Comparison of ENCODE assay signal across 9 cellular contexts in the genomic region with DNA sequence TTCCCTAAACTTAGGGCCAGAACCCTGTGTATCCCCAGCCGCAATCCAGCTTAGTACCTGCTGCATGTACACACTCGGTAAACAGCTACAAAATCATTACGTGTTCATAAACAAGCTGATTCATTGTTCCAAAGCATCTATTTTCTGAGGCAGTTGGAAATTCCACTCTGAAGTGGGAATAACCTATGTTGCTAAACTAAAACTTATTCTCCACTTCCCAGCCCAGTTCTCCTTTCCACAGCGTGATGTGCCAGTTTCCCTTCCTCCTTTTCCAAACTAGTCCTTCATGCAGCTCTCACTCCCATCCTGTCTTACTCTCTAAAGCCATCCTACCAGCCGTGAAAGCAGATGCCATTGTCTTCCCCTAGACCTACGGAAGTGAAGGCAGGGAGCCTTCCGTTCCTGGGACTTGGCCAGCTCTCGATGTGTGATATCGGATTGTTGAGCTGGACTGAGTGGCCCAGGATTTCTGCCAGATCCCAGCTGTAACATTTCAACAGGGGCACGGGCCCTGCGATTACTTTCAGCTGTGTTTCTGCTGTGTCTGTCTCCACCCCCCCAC.
DNase-seq lines count a peak whose midpoint lies in the region; ATAC-seq, FAIRE-seq and TF ChIP-seq lines count a peak whose summit lies in the region.
"Had no signal": no experiment of that assay in that cellular context is flagged by ENCODE, and none has a peak within 500 bp of the region (broad histone marks: within the 10 kb centered on the region; RNA-seq: fewer than 3 reads in every experiment).

No MANE protein-coding gene starts in this region.

- H3K36me3 ChIP-seq in liver (ENCODE audit: control insufficient read depth in 4 of 4, insufficient read depth in 3 of 4, low read depth in 1 of 4, low read length in 3 of 4) (no peaks in the 10 kb centered on the region), HepG2 (replicated peaks in 1 of 2; ENCODE audit: control insufficient read depth in 1 of 2, insufficient read depth in 2 of 2, low read length in 2 of 2) (peaks cover 19 to 51% of the 10 kb centered on the region in 2 experiments), fibroblast of lung (ENCODE audit: control insufficient read depth, insufficient read depth, low read length) (peaks cover 10% of the 10 kb centered on the region)

- H3K27ac ChIP-seq in liver (ENCODE audit: low read depth in 1 of 2, low read length in 2 of 2) (no peak overlapping the region), HepG2 (ENCODE audit: extremely low read length, insufficient read depth, low read length) (no peak overlapping the region), fibroblast of lung (ENCODE audit: insufficient read depth, low read length) (peak overlapping the region; percentile 75), foreskin keratinocyte (no peak overlapping the region)

- H3K4me2 ChIP-seq in HepG2 (ENCODE audit: low read depth, low read length) (no peak overlapping the region), fibroblast of lung (ENCODE audit: extremely low read depth, insufficient read depth, low read length) (peak overlapping the region; percentile 51)

- no peak for FAIRE-seq in HepG2 (lab: Jason Lieb, UNC)

- H3K4me1 ChIP-seq in liver (ENCODE audit: control insufficient read depth in 4 of 4, insufficient read depth in 4 of 4, low read length in 3 of 4) (no peaks in the 10 kb centered on the region), HepG2 (ENCODE audit: insufficient read depth, low read length) (peaks cover 70% of the 10 kb centered on the region), fibroblast of lung (ENCODE audit: control insufficient read depth, extremely low read depth, insufficient read depth, low read length) (peaks cover 74% of the 10 kb centered on the region), foreskin keratinocyte (peaks cover 30% of the 10 kb centered on the region)

- H3K27me3 ChIP-seq in liver (ENCODE audit: control insufficient read depth in 4 of 4, insufficient read depth in 4 of 4, low read length in 3 of 4) (no peaks in the 10 kb centered on the region), HepG2 (ENCODE audit: control insufficient read depth in 1 of 2, insufficient read depth in 2 of 2, low read length in 2 of 2) (no peaks in the 10 kb centered on the region), fibroblast of lung (ENCODE audit: control insufficient read depth, insufficient read depth, low read length) (no peaks in the 10 kb centered on the region), foreskin keratinocyte (no peaks in the 10 kb centered on the region)

- H4K20me1 ChIP-seq in HepG2 (ENCODE audit: insufficient read depth, low read length) (peaks cover 16% of the 10 kb centered on the region), fibroblast of lung (ENCODE audit: control insufficient read depth, extremely low read depth, insufficient read depth, low read length) (no peaks in the 10 kb centered on the region)

- CTCF ChIA-PET in HepG2 (lab: Yijun Ruan, JAX; ENCODE audit: low intra/inter-chr PET ratio, low total read pairs), result no interaction called here

- TF ChIP-seq POLR2A in HepG2 (IDR thresholded peaks at IDR 0.05; ENCODE audit: insufficient read depth in 1 of 2, low read depth in 2 of 2, low read length in 2 of 2), result no peak

- TF ChIP-seq CTCF in liver (IDR thresholded peaks at IDR 0.05; ENCODE audit: low read depth, low read length, missing input control) (no peak), HepG2 (CRISPR knock-in tag; IDR thresholded peaks at IDR 0.05) (no peak), fibroblast of lung (conservative IDR thresholded peaks at IDR 0.05 in 1 of 2, IDR thresholded peaks at IDR 0.05 in 1 of 2; ENCODE audit: low read depth in 1 of 2, low read length in 2 of 2) (no peak), foreskin keratinocyte (conservative IDR thresholded peaks at IDR 0.05) (no peak)

- no TSS peak for BruUV-seq in HepG2 (replicated peaks; lab: Mats Ljungman, UMichigan)

- ATAC-seq in HepG2, result no peak
- no peak for ATAC-seq in GM18498 (IDR thresholded peaks at IDR 0.05; ENCODE audit: unreplicated experiment)
- no peak for ATAC-seq in foreskin keratinocyte
- ATAC-seq in GM21723 (IDR thresholded peaks at IDR 0.05; ENCODE audit: unreplicated experiment), result no peak

- in situ Hi-C loops in HepG2 (cut with HindIII; ENCODE audit: extremely low pct_ligation_motif_present, low pct_unique_long_range_greater_than_20kb), result loop anchor here (5.0 kb wide), 1 partner anchor 99 kb away; a partner anchor contains a TSS

- H3K9me3 ChIP-seq in liver (ENCODE audit: control insufficient read depth in 4 of 4, low read length in 3 of 4), result no peaks in the 10 kb centered on the region
- H3K9me3 ChIP-seq in HepG2 (ENCODE audit: low read length), result no peaks in the 10 kb centered on the region
- no peaks in the 10 kb centered on the region for H3K9me3 ChIP-seq in fibroblast of lung (ENCODE audit: control insufficient read depth, insufficient read depth, low read depth, low read length)

- 60% methylated on average over 11 of the region's 11 CpGs for WGBS in liver
- WGBS in HepG2 (ENCODE audit: low lambda C conversion rate), result 97% methylated on average over 11 of the region's 11 CpGs

- peaks cover 7% of the 10 kb centered on the region for H3K79me2 ChIP-seq in HepG2 (ENCODE audit: insufficient read depth, low read length)
- peaks cover 69% of the 10 kb centered on the region for H3K79me2 ChIP-seq in fibroblast of lung (ENCODE audit: control insufficient read depth, insufficient read depth, low read length)

- H3K4me3 ChIP-seq in liver (ENCODE audit: low read depth in 1 of 3, low read length in 3 of 3), result no peak overlapping the region
- no peak overlapping the region for H3K4me3 ChIP-seq in HepG2 (replicated peaks in 1 of 3; ENCODE audit: insufficient read depth in 1 of 3, low read depth in 2 of 3, low read length in 3 of 3)
- peak overlapping the region in 1 of 4 experiments; percentile 1 for H3K4me3 ChIP-seq in fibroblast of lung (replicated peaks in 1 of 4; ENCODE audit: control extremely low read depth in 1 of 4, insufficient read depth in 1 of 4, low read depth in 3 of 4, low read length in 4 of 4)

- intact Hi-C loops in HepG2 (cut with micrococcal nuclease; ENCODE audit: unreplicated experiment), result loop anchor here (5.0 kb wide), 1 partner anchor 206 kb away; no protein-coding TSS in a partner anchor

- TF ChIP-seq RAD21 in liver (IDR thresholded peaks at IDR 0.05) (peak in 1 of 2 donors; percentile 35), HepG2 (CRISPR knock-in tag; IDR thresholded peaks at IDR 0.05) (no peak)

- POLR2A ChIA-PET in HepG2 (lab: Yijun Ruan, JAX), result no interaction called here

- DNase-seq in HepG2 (ENCODE audit: low spot score) (no peak), fibroblast of lung (ENCODE audit: low read depth in 2 of 2) (peak; percentile 75 to 86), myocyte (ENCODE audit: low read depth) (peak; percentile 74), foreskin keratinocyte (no peak)
- no peak for DNase-seq in NK-92 treated with Interleukin-12 subunit alpha and Interleukin-12 subunit beta, amount 100 ng/mL, for 24 hours (lab: John Stamatoyannopoulos, UW)
- DNase-seq: activated CD8-positive, alpha-beta memory T cell treated with anti-CD3 and anti-CD28 coated beads, Interleukin-2, amount 50 U/mL, for 48 hours had no signal

- no peak for TF ChIP-seq EP300 in HepG2 (IDR thresholded peaks at IDR 0.05; ENCODE audit: low read depth in 2 of 2, low read length in 2 of 2)
- no peak for TF ChIP-seq EP300 in HepG2 (CRISPR knock-in tag; IDR thresholded peaks at IDR 0.05; ENCODE audit: borderline replicate concordance)

- H2AFZ ChIP-seq in HepG2 (ENCODE audit: low read length), result no peak overlapping the region
- no peak overlapping the region for H2AFZ ChIP-seq in fibroblast of lung (ENCODE audit: low read length)

- H3K9ac ChIP-seq in liver (ENCODE audit: low read depth in 1 of 2, low read length in 2 of 2) (no peak overlapping the region), HepG2 (ENCODE audit: insufficient read depth, low read depth, low read length) (no peak overlapping the region), fibroblast of lung (ENCODE audit: insufficient read depth, low read length) (peak overlapping the region; percentile 32)

TF ChIP-seq in liver, 16 proteins besides CTCF, POLR2A, EP300 and RAD21:
- TF ChIP-seq HNF4A (conservative IDR thresholded peaks at IDR 0.05), result no peak
- TF ChIP-seq NR2F2 (IDR thresholded peaks at IDR 0.05), result peak; percentile 47
- no peak for TF ChIP-seq JUND (IDR thresholded peaks at IDR 0.05)
- TF ChIP-seq, protein P1, sequence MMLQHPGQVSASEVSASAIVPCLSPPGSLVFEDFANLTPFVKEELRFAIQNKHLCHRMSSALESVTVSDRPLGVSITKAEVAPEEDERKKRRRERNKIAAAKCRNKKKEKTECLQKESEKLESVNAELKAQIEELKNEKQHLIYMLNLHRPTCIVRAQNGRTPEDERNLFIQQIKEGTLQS (IDR thresholded peaks at IDR 0.05), result no peak
- TF ChIP-seq HNF4G (IDR thresholded peaks at IDR 0.05), result no peak
- no peak for TF ChIP-seq FOXA1 (IDR thresholded peaks at IDR 0.05)

TF ChIP-seq in HepG2, 621 proteins besides CTCF, POLR2A, EP300 and RAD21 (continues in another document):
- TF ChIP-seq PCBP1 (IDR thresholded peaks at IDR 0.05; ENCODE audit: borderline replicate concordance, low read depth, low read length), result no peak
- TF ChIP-seq, protein P2, sequence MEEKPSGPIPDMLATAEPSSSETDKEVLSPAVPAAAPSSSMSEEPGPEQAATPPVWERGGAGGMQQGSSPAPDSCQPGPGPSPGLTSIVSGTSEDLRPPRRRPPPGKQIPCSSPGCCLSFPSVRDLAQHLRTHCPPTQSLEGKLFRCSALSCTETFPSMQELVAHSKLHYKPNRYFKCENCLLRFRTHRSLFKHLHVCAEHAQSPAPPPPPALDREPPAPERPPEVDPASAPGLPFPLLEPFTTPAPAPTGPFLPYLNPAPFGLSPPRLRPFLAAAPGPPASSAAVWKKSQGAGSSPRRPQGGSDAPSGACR (CRISPR knock-in tag; IDR thresholded peaks at IDR 0.05), result no peak
- TF ChIP-seq MTA1 (CRISPR knock-in tag; IDR thresholded peaks at IDR 0.05; ENCODE audit: borderline replicate concordance), result no peak
- TF ChIP-seq ZFP82 (CRISPR knock-in tag; IDR thresholded peaks at IDR 0.05; ENCODE audit: borderline replicate concordance), result no peak
- TF ChIP-seq GTF2F1 (IDR thresholded peaks at IDR 0.05; ENCODE audit: low read length), result no peak
- TF ChIP-seq, protein P3, sequence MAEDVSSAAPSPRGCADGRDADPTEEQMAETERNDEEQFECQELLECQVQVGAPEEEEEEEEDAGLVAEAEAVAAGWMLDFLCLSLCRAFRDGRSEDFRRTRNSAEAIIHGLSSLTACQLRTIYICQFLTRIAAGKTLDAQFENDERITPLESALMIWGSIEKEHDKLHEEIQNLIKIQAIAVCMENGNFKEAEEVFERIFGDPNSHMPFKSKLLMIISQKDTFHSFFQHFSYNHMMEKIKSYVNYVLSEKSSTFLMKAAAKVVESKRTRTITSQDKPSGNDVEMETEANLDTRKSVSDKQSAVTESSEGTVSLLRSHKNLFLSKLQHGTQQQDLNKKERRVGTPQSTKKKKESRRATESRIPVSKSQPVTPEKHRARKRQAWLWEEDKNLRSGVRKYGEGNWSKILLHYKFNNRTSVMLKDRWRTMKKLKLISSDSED (CRISPR knock-in tag; IDR thresholded peaks at IDR 0.05), result no peak
- TF ChIP-seq ZNF34 (CRISPR knock-in tag; IDR thresholded peaks at IDR 0.05; ENCODE audit: borderline replicate concordance), result no peak
- no peak for TF ChIP-seq PCBP2 (optimal IDR thresholded peaks at IDR 0.05; ENCODE audit: low read depth, low read length, poor library complexity, severe bottlenecking)
- TF ChIP-seq ZNF510 (CRISPR knock-in tag; IDR thresholded peaks at IDR 0.05; ENCODE audit: low read depth), result no peak

Comparison
In these comparisons a context has a peak if more than half of its experiments do, and no peak if none do; other contexts are left out.
1. DNase-seq: peak in fibroblast of lung (2 of 2) and myocyte (single experiment); none in HepG2 (single experiment), foreskin keratinocyte (0 of 2) and NK-92 treated with Interleukin-12 subunit alpha and Interleukin-12 subunit beta, amount 100 ng/mL, for 24 hours (single experiment).